Comparison of ENCODE assay signal across 9 cellular contexts in genomic region chr9:107286057-107286456, GRCh38. TPM values are rescaled to one million over a fixed set of nuclear protein-coding genes. Genes with fewer than 3 reads are reported as not detected.
A peak's percentile ranks its signal among the peaks of the same experiment; 100 is the strongest.
DNase-seq lines count a peak whose midpoint lies in the region; ATAC-seq and TF ChIP-seq lines count a peak whose summit lies in the region.
"Had no signal": no experiment of that assay in that cellular context is flagged by ENCODE, and none has a peak within 500 bp of the region (broad histone marks: within the 10 kb centered on the region; RNA-seq: fewer than 3 reads in every experiment).

No MANE protein-coding gene starts in this region.

- in situ Hi-C loops in HAP-1 (cut with MboI; ENCODE audit: low sequenced_read_pairs), result no loop called here

- peaks cover 19% of the 10 kb centered on the region for H3K4me1 ChIP-seq in HAP-1

- no peak for TF ChIP-seq CTCF in AG04449 (IDR thresholded peaks at IDR 0.05; ENCODE audit: insufficient read depth, low read length, missing control alignments)
- no peak for TF ChIP-seq CTCF in GM10248 (IDR thresholded peaks at IDR 0.05; ENCODE audit: control extremely low read depth, extremely low read depth, low read depth, missing control alignments)

- no peaks in the 10 kb centered on the region for H3K27me3 ChIP-seq in HAP-1 (ENCODE audit: low read depth)

- H3K27me3 Mint-ChIP-seq in activated naive CD8-positive, alpha-beta T cell treated with anti-CD3 and anti-CD28 coated beads, Interleukin-2, amount 50 U/mL, for 24 hours, result no peaks in the 10 kb centered on the region

- no peaks in the 10 kb centered on the region for H3K9me3 ChIP-seq in HAP-1

- peak overlapping the region; percentile 16 for H3K27ac Mint-ChIP-seq in activated naive CD8-positive, alpha-beta T cell treated with anti-CD3 and anti-CD28 coated beads, Interleukin-2, amount 50 U/mL, for 24 hours

- H3K4me3 ChIP-seq in AG04449 (ENCODE audit: low read depth, low read length) (peak overlapping the region; percentile 94), HAP-1 (peak overlapping the region; percentile 84)

- DNase-seq in AG04449 (ENCODE audit: low read depth, low spot score) (no peak), HAP-1 (ENCODE audit: low spot score in 2 of 2) (peak; percentile 18 to 23), kidney tubule cell (ENCODE audit: low spot score) (peak; percentile 82), DMS114 treated with DMSO at 0.1 percent for 48 hours (lab: John Stamatoyannopoulos, UW; ENCODE audit: unreplicated experiment) (no peak), hypothalamus (lab: John Stamatoyannopoulos, UW) (no peak), occipital lobe (lab: John Stamatoyannopoulos, UW) (no peak), GM10248 (ENCODE audit: extremely low spot score) (no peak)
- DNase-seq in activated naive CD8-positive, alpha-beta T cell treated with anti-CD3 and anti-CD28 coated beads, Interleukin-2, amount 50 U/mL, for 24 hours, result no peak
- DNase-seq: MV-4-11 had no signal

- ATAC-seq in activated naive CD8-positive, alpha-beta T cell treated with anti-CD3 and anti-CD28 coated beads, Interleukin-2, amount 50 U/mL, for 24 hours, result no peak

- H3K4me3 Mint-ChIP-seq in activated naive CD8-positive, alpha-beta T cell treated with anti-CD3 and anti-CD28 coated beads, Interleukin-2, amount 50 U/mL, for 24 hours, result peak overlapping the region; percentile 92

- CTCF ChIA-PET in AG04449 (lab: Yijun Ruan, JAX) (interaction anchor here (1.1 to 2.6 kb wide), 2 partner anchors 14 to 55 kb away, joined by 3 to 9 read pairs; no protein-coding TSS in a partner anchor), GM10248 (lab: Yijun Ruan, JAX) (interaction anchor here (1.7 to 2.9 kb wide), 2 partner anchors 11 to 56 kb away, joined by 4 to 10 read pairs; no protein-coding TSS in a partner anchor)

- H3K36me3 Mint-ChIP-seq in activated naive CD8-positive, alpha-beta T cell treated with anti-CD3 and anti-CD28 coated beads, Interleukin-2, amount 50 U/mL, for 24 hours (ENCODE audit: low read depth), result peaks cover 28% of the 10 kb centered on the region

- no peaks in the 10 kb centered on the region for H3K9me3 Mint-ChIP-seq in activated naive CD8-positive, alpha-beta T cell treated with anti-CD3 and anti-CD28 coated beads, Interleukin-2, amount 50 U/mL, for 24 hours

- H3K4me1 Mint-ChIP-seq in activated naive CD8-positive, alpha-beta T cell treated with anti-CD3 and anti-CD28 coated beads, Interleukin-2, amount 50 U/mL, for 24 hours, result peaks cover 81% of the 10 kb centered on the region

- H3K36me3 ChIP-seq in HAP-1 (replicated peaks), result peaks cover 9% of the 10 kb centered on the region

- POLR2A ChIA-PET in AG04449 (lab: Yijun Ruan, JAX) (interaction anchor here (0.6 to 1.0 kb wide), 3 partner anchors 10 to 47 kb away, joined by 3 to 4 read pairs (median 3); no protein-coding TSS in a partner anchor), GM10248 (lab: Yijun Ruan, JAX) (no interaction called here)

RNA-seq across cellular contexts. Expression of gene RAD23B, which starts 3.0 kb away (rescaled TPM):
- total RNA-seq in occipital lobe, result 102 TPM

Comparison
In these comparisons a context has a peak if more than half of its experiments do, and no peak if none do; other contexts are left out.
1. DNase-seq: peak in HAP-1 (2 of 2) and kidney tubule cell (single experiment); none in AG04449 (single experiment), activated naive CD8-positive, alpha-beta T cell treated with anti-CD3 and anti-CD28 coated beads, Interleukin-2, amount 50 U/mL, for 24 hours (single experiment), DMS114 treated with DMSO at 0.1 percent for 48 hours (single experiment), hypothalamus (0 of 51), occipital lobe (single experiment) and GM10248 (single experiment).